ENCODE assay signal across 2 cellular contexts in the genomic region with DNA sequence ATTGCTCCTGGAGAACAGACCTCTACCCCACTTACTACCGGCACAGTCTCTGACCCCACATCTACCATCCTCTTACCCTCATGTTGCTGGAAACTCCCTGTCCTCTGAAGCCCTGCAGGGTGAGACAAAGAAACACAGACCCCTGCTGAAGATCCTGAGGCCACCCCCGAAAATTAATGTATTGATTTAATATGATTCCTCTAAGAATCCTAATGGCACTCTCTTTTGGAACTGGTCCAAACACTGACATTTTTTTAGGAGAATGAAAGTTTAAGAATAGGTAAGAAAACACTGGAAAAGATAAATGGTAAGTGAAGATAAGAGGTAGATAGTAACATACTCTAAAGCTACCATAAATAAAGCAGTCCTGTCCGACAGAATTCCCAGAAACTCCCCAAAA.
TF ChIP-seq lines count a peak whose summit lies in the region.

No MANE protein-coding gene starts in this region.

TF ChIP-seq in HCT116, 20 proteins besides CTCF, POLR2A, EP300 and RAD21:
- TF ChIP-seq, protein P1, sequence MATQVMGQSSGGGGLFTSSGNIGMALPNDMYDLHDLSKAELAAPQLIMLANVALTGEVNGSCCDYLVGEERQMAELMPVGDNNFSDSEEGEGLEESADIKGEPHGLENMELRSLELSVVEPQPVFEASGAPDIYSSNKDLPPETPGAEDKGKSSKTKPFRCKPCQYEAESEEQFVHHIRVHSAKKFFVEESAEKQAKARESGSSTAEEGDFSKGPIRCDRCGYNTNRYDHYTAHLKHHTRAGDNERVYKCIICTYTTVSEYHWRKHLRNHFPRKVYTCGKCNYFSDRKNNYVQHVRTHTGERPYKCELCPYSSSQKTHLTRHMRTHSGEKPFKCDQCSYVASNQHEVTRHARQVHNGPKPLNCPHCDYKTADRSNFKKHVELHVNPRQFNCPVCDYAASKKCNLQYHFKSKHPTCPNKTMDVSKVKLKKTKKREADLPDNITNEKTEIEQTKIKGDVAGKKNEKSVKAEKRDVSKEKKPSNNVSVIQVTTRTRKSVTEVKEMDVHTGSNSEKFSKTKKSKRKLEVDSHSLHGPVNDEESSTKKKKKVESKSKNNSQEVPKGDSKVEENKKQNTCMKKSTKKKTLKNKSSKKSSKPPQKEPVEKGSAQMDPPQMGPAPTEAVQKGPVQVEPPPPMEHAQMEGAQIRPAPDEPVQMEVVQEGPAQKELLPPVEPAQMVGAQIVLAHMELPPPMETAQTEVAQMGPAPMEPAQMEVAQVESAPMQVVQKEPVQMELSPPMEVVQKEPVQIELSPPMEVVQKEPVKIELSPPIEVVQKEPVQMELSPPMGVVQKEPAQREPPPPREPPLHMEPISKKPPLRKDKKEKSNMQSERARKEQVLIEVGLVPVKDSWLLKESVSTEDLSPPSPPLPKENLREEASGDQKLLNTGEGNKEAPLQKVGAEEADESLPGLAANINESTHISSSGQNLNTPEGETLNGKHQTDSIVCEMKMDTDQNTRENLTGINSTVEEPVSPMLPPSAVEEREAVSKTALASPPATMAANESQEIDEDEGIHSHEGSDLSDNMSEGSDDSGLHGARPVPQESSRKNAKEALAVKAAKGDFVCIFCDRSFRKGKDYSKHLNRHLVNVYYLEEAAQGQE (IDR thresholded peaks at IDR 0.05; ENCODE audit: low read depth) = no peak
- no peak for TF ChIP-seq CEBPB (IDR thresholded peaks at IDR 0.05; ENCODE audit: low read depth)
- no peak for TF ChIP-seq SP1 (IDR thresholded peaks at IDR 0.05; ENCODE audit: low read depth)
- no peak for TF ChIP-seq SIN3A (IDR thresholded peaks at IDR 0.05; ENCODE audit: low read depth)
- no peak for TF ChIP-seq TCF7L2 (IDR thresholded peaks at IDR 0.05; ENCODE audit: borderline replicate concordance, extremely low read depth, insufficient read depth, insufficient read length)
- TF ChIP-seq, protein P2, sequence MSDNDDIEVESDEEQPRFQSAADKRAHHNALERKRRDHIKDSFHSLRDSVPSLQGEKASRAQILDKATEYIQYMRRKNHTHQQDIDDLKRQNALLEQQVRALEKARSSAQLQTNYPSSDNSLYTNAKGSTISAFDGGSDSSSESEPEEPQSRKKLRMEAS (IDR thresholded peaks at IDR 0.05) = no peak
- TF ChIP-seq ZFX (IDR thresholded peaks at IDR 0.05) = no peak
- TF ChIP-seq YY1 (IDR thresholded peaks at IDR 0.05; ENCODE audit: extremely low read depth, insufficient replicate concordance, low read depth, low read length) = no peak

TF ChIP-seq in H1, 55 proteins besides CTCF, POLR2A, EP300 and RAD21:
- no peak for TF ChIP-seq KDM1A (IDR thresholded peaks at IDR 0.05; ENCODE audit: borderline replicate concordance, low read length)
- no peak for TF ChIP-seq SP2 (IDR thresholded peaks at IDR 0.05; ENCODE audit: low read length)
- no peak for TF ChIP-seq HDAC6 (IDR thresholded peaks at IDR 0.05; ENCODE audit: low read depth, low read length)
- no peak for TF ChIP-seq JUND (IDR thresholded peaks at IDR 0.05; ENCODE audit: low read length)
- TF ChIP-seq RXRA (IDR thresholded peaks at IDR 0.05; ENCODE audit: insufficient read depth, low read depth, low read length) = no peak
- TF ChIP-seq NRF1 (IDR thresholded peaks at IDR 0.05; ENCODE audit: low read depth, low read length) = no peak
- TF ChIP-seq, protein P3, sequence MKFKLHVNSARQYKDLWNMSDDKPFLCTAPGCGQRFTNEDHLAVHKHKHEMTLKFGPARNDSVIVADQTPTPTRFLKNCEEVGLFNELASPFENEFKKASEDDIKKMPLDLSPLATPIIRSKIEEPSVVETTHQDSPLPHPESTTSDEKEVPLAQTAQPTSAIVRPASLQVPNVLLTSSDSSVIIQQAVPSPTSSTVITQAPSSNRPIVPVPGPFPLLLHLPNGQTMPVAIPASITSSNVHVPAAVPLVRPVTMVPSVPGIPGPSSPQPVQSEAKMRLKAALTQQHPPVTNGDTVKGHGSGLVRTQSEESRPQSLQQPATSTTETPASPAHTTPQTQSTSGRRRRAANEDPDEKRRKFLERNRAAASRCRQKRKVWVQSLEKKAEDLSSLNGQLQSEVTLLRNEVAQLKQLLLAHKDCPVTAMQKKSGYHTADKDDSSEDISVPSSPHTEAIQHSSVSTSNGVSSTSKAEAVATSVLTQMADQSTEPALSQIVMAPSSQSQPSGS (IDR thresholded peaks at IDR 0.05; ENCODE audit: low read length) = no peak
- TF ChIP-seq TCF12 (IDR thresholded peaks at IDR 0.05; ENCODE audit: low read depth, low read length) = no peak
- TF ChIP-seq SRF (IDR thresholded peaks at IDR 0.05; ENCODE audit: low read depth, low read length) = no peak
- TF ChIP-seq ASH2L (IDR thresholded peaks at IDR 0.05; ENCODE audit: low read length) = no peak
- TF ChIP-seq TAF1 (IDR thresholded peaks at IDR 0.05; ENCODE audit: low read depth, low read length) = no peak
- TF ChIP-seq HDAC2 (IDR thresholded peaks at IDR 0.05; ENCODE audit: borderline replicate concordance in 1 of 2, low read depth in 2 of 2, low read length in 2 of 2) = no peak
- TF ChIP-seq, protein P4, sequence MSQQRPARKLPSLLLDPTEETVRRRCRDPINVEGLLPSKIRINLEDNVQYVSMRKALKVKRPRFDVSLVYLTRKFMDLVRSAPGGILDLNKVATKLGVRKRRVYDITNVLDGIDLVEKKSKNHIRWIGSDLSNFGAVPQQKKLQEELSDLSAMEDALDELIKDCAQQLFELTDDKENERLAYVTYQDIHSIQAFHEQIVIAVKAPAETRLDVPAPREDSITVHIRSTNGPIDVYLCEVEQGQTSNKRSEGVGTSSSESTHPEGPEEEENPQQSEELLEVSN (IDR thresholded peaks at IDR 0.05) = no peak
- TF ChIP-seq RFX5 (IDR thresholded peaks at IDR 0.05; ENCODE audit: borderline replicate concordance, low read depth, low read length) = no peak
- TF ChIP-seq BCL11A (IDR thresholded peaks at IDR 0.05; ENCODE audit: low read depth in 2 of 2, low read length in 2 of 2) = no peak
- no peak for TF ChIP-seq GTF2F1 (IDR thresholded peaks at IDR 0.05; ENCODE audit: borderline replicate concordance, low read depth, low read length)
- TF ChIP-seq CREB1 (IDR thresholded peaks at IDR 0.05) = no peak
- no peak for TF ChIP-seq SIN3A (conservative IDR thresholded peaks at IDR 0.05 in 1 of 2, IDR thresholded peaks at IDR 0.05 in 1 of 2; ENCODE audit: low read depth in 1 of 2, low read length in 2 of 2)
- TF ChIP-seq TEAD4 (IDR thresholded peaks at IDR 0.05; ENCODE audit: low read depth, low read length) = no peak
